ENCODE assay signal across 17 cellular contexts in the genomic region with DNA sequence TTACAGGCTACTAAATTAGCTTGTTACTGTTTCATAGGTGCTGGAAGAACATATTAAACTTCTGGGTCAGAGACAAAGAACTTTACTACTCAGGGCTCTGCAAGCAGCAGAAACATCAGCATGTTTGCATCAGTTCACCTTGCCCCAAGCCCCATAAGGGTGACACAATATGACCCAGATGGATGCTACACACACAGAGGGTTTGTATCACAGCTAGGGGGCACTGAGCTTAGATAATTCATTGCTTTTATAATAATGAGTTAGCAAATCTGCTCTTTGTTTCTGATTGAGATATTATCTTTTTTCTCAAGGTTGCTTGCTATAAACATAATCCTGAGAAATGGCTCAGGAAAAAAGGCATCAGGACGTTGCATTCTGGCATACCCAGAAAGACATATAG. TPM values are rescaled to one million over a fixed set of nuclear protein-coding genes. Genes with fewer than 3 reads are reported as not detected.
DNase-seq lines count a peak whose midpoint lies in the region; ATAC-seq and TF ChIP-seq lines count a peak whose summit lies in the region.
"Had no signal": no experiment of that assay in that cellular context is flagged by ENCODE, and none has a peak within 500 bp of the region (broad histone marks: within the 10 kb centered on the region; RNA-seq: fewer than 3 reads in every experiment).

No MANE protein-coding gene starts in this region.

- H3K9ac ChIP-seq in KMS-11: no peak overlapping the region

- peaks cover 5% of the 10 kb centered on the region for H3K9me3 Mint-ChIP-seq in WTC11
- H3K9me3 Mint-ChIP-seq: activated naive CD4-positive, alpha-beta T cell treated with anti-CD3 and anti-CD28 coated beads, Interleukin-2, amount 50 U/mL, for 24 hours; memory B cell had no signal

- no peak overlapping the region for H3K27ac ChIP-seq in KMS-11
- H3K27ac ChIP-seq in lower lobe of right lung: no peak overlapping the region
- H3K27ac ChIP-seq: epithelial cell of prostate, neutrophil had no signal

- H3K27ac Mint-ChIP-seq in WTC11: no peak overlapping the region
- H3K27ac Mint-ChIP-seq: activated naive CD4-positive, alpha-beta T cell treated with anti-CD3 and anti-CD28 coated beads, Interleukin-2, amount 50 U/mL, for 24 hours; memory B cell had no signal

- peak; percentile 9 for DNase-seq in EH (ENCODE audit: low read depth)
- DNase-seq in WTC11 (ENCODE audit: low spot score): no peak
- no peak for DNase-seq in lower lobe of right lung
- DNase-seq in Ammon's horn (ENCODE audit: low spot score): no peak
- DNase-seq in NCI-H2107 (lab: John Stamatoyannopoulos, UW): no peak
- DNase-seq: CD8-positive, alpha-beta memory T cell; HCEC 1CT; MV-4-11; stimulated activated naive CD4-positive, alpha-beta T cell treated with Interleukin-2 at 50 U/mL for 16 hours; SW 1271 had no signal

- H3K36me3 ChIP-seq in KMS-11 (ENCODE audit: insufficient read depth) (no peaks in the 10 kb centered on the region), lower lobe of right lung (no peaks in the 10 kb centered on the region)
- H3K36me3 ChIP-seq: neutrophil had no signal

- POLR2A ChIA-PET in WTC11 (lab: Charles Lee): no interaction called here

- H2AFZ ChIP-seq in KMS-11 (ENCODE audit: low read depth): no peak overlapping the region

- H3K4me3 ChIP-seq in KMS-11 (IDR thresholded peaks at IDR 0.05; ENCODE audit: insufficient read depth, low read depth, low read length) (no peak overlapping the region), lower lobe of right lung (no peak overlapping the region)

- intact Hi-C loops in lower lobe of right lung (cut with DNase I): no loop called here

- H3K36me3 Mint-ChIP-seq in WTC11: peaks cover 3% of the 10 kb centered on the region
- H3K36me3 Mint-ChIP-seq: activated naive CD4-positive, alpha-beta T cell treated with anti-CD3 and anti-CD28 coated beads, Interleukin-2, amount 50 U/mL, for 24 hours; memory B cell had no signal

- no peak overlapping the region for H3K4me2 ChIP-seq in KMS-11

- ATAC-seq in WTC11 (peak; percentile 29), lower lobe of right lung (no peak), HG03159 (IDR thresholded peaks at IDR 0.05; ENCODE audit: unreplicated experiment) (no peak)
- ATAC-seq: activated CD4-positive, CD25-positive, alpha-beta regulatory T cell treated with anti-CD3 and anti-CD28 coated beads, Interleukin-2, amount 50 U/mL, for 24 hours had no signal

- TF ChIP-seq CTCF in KMS-11 (conservative IDR thresholded peaks at IDR 0.05; ENCODE audit: low read depth, low read length): 0 out of 2 replicates have a peak, but pooled peaks have one; percentile 19
- no peak for TF ChIP-seq CTCF in WTC11 (IDR thresholded peaks at IDR 0.05)
- TF ChIP-seq CTCF in lower lobe of right lung (IDR thresholded peaks at IDR 0.05): peak; percentile 12

- CTCF ChIA-PET in WTC11 (lab: Charles Lee): interaction anchor here (0.6 to 2.2 kb wide), 12 partner anchors 10 to 112 kb away, joined by 3 to 10 read pairs (median 4); no protein-coding TSS in a partner anchor

- peaks cover 4% of the 10 kb centered on the region for H3K4me1 ChIP-seq in KMS-11 (ENCODE audit: low read depth, poor library complexity, severe bottlenecking)
- H3K4me1 ChIP-seq in lower lobe of right lung: peaks cover 8% of the 10 kb centered on the region

- H3K9me3 ChIP-seq in lower lobe of right lung: no peaks in the 10 kb centered on the region
- H3K9me3 ChIP-seq: neutrophil had no signal

- no peaks in the 10 kb centered on the region for H3K79me2 ChIP-seq in KMS-11 (ENCODE audit: insufficient read depth, low read depth)

- H3K4me3 Mint-ChIP-seq in WTC11: no peak overlapping the region
- H3K4me3 Mint-ChIP-seq: activated naive CD4-positive, alpha-beta T cell treated with anti-CD3 and anti-CD28 coated beads, Interleukin-2, amount 50 U/mL, for 24 hours; CD8-positive, alpha-beta memory T cell; memory B cell had no signal

- H3K4me1 Mint-ChIP-seq in WTC11: peaks cover 22% of the 10 kb centered on the region

- no peaks in the 10 kb centered on the region for H4K20me1 ChIP-seq in KMS-11 (ENCODE audit: insufficient read depth)

- H3K27me3 ChIP-seq in KMS-11 (ENCODE audit: insufficient read depth, low read depth) (no peaks in the 10 kb centered on the region), lower lobe of right lung (ENCODE audit: low read depth) (no peaks in the 10 kb centered on the region)

- no peaks in the 10 kb centered on the region; the same call in 1 of the 2 replicates for H3K27me3 Mint-ChIP-seq in WTC11 (ENCODE audit: low read depth)

TF ChIP-seq in WTC11, 78 proteins besides CTCF, POLR2A, EP300 and RAD21 (continues in another document):
- TF ChIP-seq ZNF423 (CRISPR knock-in tag; IDR thresholded peaks at IDR 0.05) (no peak), FOXJ3 (CRISPR knock-in tag; IDR thresholded peaks at IDR 0.05; ENCODE audit: borderline replicate concordance) (no peak), ZNF317 (CRISPR knock-in tag; IDR thresholded peaks at IDR 0.05; ENCODE audit: borderline replicate concordance, low read depth) (no peak), NFE2L1 (CRISPR knock-in tag; IDR thresholded peaks at IDR 0.05) (no peak), IRF2 (CRISPR knock-in tag; IDR thresholded peaks at IDR 0.05; ENCODE audit: borderline replicate concordance, low read depth) (no peak)
- TF ChIP-seq, protein P1, sequence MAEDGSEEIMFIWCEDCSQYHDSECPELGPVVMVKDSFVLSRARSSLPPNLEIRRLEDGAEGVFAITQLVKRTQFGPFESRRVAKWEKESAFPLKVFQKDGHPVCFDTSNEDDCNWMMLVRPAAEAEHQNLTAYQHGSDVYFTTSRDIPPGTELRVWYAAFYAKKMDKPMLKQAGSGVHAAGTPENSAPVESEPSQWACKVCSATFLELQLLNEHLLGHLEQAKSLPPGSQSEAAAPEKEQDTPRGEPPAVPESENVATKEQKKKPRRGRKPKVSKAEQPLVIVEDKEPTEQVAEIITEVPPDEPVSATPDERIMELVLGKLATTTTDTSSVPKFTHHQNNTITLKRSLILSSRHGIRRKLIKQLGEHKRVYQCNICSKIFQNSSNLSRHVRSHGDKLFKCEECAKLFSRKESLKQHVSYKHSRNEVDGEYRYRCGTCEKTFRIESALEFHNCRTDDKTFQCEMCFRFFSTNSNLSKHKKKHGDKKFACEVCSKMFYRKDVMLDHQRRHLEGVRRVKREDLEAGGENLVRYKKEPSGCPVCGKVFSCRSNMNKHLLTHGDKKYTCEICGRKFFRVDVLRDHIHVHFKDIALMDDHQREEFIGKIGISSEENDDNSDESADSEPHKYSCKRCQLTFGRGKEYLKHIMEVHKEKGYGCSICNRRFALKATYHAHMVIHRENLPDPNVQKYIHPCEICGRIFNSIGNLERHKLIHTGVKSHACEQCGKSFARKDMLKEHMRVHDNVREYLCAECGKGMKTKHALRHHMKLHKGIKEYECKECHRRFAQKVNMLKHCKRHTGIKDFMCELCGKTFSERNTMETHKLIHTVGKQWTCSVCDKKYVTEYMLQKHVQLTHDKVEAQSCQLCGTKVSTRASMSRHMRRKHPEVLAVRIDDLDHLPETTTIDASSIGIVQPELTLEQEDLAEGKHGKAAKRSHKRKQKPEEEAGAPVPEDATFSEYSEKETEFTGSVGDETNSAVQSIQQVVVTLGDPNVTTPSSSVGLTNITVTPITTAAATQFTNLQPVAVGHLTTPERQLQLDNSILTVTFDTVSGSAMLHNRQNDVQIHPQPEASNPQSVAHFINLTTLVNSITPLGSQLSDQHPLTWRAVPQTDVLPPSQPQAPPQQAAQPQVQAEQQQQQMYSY (CRISPR knock-in tag; IDR thresholded peaks at IDR 0.05): no peak
- TF ChIP-seq, protein P2, sequence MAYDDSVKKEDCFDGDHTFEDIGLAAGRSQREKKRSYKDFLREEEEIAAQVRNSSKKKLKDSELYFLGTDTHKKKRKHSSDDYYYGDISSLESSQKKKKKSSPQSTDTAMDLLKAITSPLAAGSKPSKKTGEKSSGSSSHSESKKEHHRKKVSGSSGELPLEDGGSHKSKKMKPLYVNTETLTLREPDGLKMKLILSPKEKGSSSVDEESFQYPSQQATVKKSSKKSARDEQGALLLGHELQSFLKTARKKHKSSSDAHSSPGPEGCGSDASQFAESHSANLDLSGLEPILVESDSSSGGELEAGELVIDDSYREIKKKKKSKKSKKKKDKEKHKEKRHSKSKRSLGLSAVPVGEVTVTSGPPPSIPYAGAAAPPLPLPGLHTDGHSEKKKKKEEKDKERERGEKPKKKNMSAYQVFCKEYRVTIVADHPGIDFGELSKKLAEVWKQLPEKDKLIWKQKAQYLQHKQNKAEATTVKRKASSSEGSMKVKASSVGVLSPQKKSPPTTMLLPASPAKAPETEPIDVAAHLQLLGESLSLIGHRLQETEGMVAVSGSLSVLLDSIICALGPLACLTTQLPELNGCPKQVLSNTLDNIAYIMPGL (CRISPR knock-in tag; IDR thresholded peaks at IDR 0.05): no peak
- TF ChIP-seq, protein P3, sequence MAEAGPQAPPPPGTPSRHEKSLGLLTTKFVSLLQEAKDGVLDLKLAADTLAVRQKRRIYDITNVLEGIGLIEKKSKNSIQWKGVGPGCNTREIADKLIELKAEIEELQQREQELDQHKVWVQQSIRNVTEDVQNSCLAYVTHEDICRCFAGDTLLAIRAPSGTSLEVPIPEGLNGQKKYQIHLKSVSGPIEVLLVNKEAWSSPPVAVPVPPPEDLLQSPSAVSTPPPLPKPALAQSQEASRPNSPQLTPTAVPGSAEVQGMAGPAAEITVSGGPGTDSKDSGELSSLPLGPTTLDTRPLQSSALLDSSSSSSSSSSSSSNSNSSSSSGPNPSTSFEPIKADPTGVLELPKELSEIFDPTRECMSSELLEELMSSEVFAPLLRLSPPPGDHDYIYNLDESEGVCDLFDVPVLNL (CRISPR knock-in tag; IDR thresholded peaks at IDR 0.05; ENCODE audit: borderline replicate concordance, low read depth): no peak

RNA-seq across cellular contexts. Expression of a gene that starts 4.8 kb away (rescaled TPM):
- 1.5 to 1.9 TPM (median 1.6 TPM) in 3 replicates for total RNA-seq in WTC11 (2021)
- 26.2 TPM for total RNA-seq in lower lobe of right lung

RNA-seq across cellular contexts. Expression of a gene that starts 47.9 kb away (rescaled TPM):
- total RNA-seq in WTC11 (2021) (44.2 to 63.1 TPM (median 50.6 TPM) in 3 replicates), lower lobe of right lung (45.7 TPM)
